Comparison of ENCODE assay signal across 2 cellular contexts in genomic region chr2:44884231-44884630, GRCh38.
TF ChIP-seq lines count a peak whose summit lies in the region.

No MANE protein-coding gene starts in this region.

TF ChIP-seq in GM23338, 12 proteins besides CTCF, POLR2A, EP300 and RAD21:
- no peak for TF ChIP-seq ZNF462 (CRISPR knock-in tag; IDR thresholded peaks at IDR 0.05)
- no peak for TF ChIP-seq ZNF331 (CRISPR knock-in tag; IDR thresholded peaks at IDR 0.05; ENCODE audit: low read depth)
- TF ChIP-seq NANOG (IDR thresholded peaks at IDR 0.05; ENCODE audit: borderline replicate concordance), result no peak
- no peak for TF ChIP-seq JUNB (IDR thresholded peaks at IDR 0.05; ENCODE audit: unreplicated experiment)
- no peak for TF ChIP-seq STAT1 (IDR thresholded peaks at IDR 0.05; ENCODE audit: unreplicated experiment)

TF ChIP-seq in H1, 55 proteins besides CTCF, POLR2A, EP300 and RAD21:
- TF ChIP-seq BCL11A (IDR thresholded peaks at IDR 0.05; ENCODE audit: low read depth in 2 of 2, low read length in 2 of 2), result no peak
